Comparison of ENCODE assay signal across 19 cellular contexts in the genomic region with DNA sequence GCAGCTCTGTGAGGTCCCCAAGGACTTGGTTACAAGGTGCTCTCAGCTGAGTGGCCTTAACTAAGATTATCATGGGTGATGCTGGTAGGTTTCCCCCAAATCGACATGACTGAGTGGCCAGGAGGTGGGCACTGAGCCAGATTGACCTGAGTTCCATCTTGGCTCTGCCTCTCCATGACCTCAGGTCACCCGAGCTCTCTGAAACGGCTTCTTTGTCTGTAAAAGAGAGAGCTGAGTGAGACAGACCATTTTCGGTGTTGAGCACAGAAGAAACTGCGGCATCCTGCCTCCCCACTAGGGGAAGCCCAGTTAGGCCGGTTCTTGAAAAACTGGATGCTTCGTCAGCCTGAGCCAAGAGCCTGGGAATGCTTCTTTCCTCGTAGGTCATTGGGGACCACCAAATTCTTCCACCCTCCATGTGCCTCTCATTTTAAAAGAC. TPM values are rescaled to one million over a fixed set of nuclear protein-coding genes. Genes with fewer than 3 reads are reported as not detected.
DNase-seq lines count a peak whose midpoint lies in the region; ATAC-seq and TF ChIP-seq lines count a peak whose summit lies in the region.
"Had no signal": no experiment of that assay in that cellular context is flagged by ENCODE, and none has a peak within 500 bp of the region (broad histone marks: within the 10 kb centered on the region; RNA-seq: fewer than 3 reads in every experiment).

No MANE protein-coding gene starts in this region.

- TF ChIP-seq POLR2A in tibial nerve (IDR thresholded peaks at IDR 0.05), result no peak

- DNase-seq in ELF-1 (ENCODE audit: low read depth, low spot score) (peak; percentile 58), HFFc6 (no peak), epithelial cell of proximal tubule (ENCODE audit: low read depth) (no peak), neural crest cell (ENCODE audit: low read depth, low spot score) (no peak), SIG-M5 treated with dmso at 0.1 percent for 504 hours (lab: John Stamatoyannopoulos, UW; ENCODE audit: unreplicated experiment) (no peak), tibial nerve (ENCODE audit: low spot score in 2 of 2) (no peak)
- DNase-seq: activated CD4-positive, alpha-beta T cell treated with anti-CD3 and anti-CD28 coated beads for 36 hours; activated T-cell treated with anti-CD3 and anti-CD28 coated beads, Interleukin-2, amount 50 U/mL, for 48 hours; EL; foreskin fibroblast; NCI-H1694; NCI-H69; RPMI8226; stimulated activated CD4-positive, alpha-beta T cell treated with anti-CD3 and anti-CD28 coated beads, Interleukin-4, amount 100 ng/mL, for 4 hours; T-helper 17 cell had no signal

- H3K9me3 ChIP-seq in tibial nerve, result no peaks in the 10 kb centered on the region
- H3K9me3 ChIP-seq: vagina had no signal

- H3K27ac Mint-ChIP-seq in HFFc6 (no peak overlapping the region), neural crest cell (ENCODE audit: unreplicated experiment) (peak overlapping the region; percentile 60)
- H3K27ac Mint-ChIP-seq: activated CD4-positive, alpha-beta T cell treated with anti-CD3 and anti-CD28 coated beads for 36 hours had no signal

- no peak overlapping the region for H3K4me3 Mint-ChIP-seq in HFFc6
- no peak overlapping the region for H3K4me3 Mint-ChIP-seq in neural crest cell
- H3K4me3 Mint-ChIP-seq: activated CD4-positive, alpha-beta T cell treated with anti-CD3 and anti-CD28 coated beads for 36 hours; stimulated activated effector memory CD8-positive, alpha-beta T cell treated with anti-CD3 and anti-CD28 coated beads, Interleukin-12 subunit alpha, Interleukin-12 subunit beta, amount 100 ng/mL, for 72 hours; T-helper 17 cell had no signal

- ATAC-seq in GM21737 (IDR thresholded peaks at IDR 0.05; ENCODE audit: unreplicated experiment), result no peak
- ATAC-seq: activated CD4-positive, alpha-beta T cell treated with anti-CD3 and anti-CD28 coated beads for 36 hours; stimulated activated effector memory CD8-positive, alpha-beta T cell treated with anti-CD3 and anti-CD28 coated beads, Interleukin-12 subunit alpha, Interleukin-12 subunit beta, amount 100 ng/mL, for 72 hours; T-helper 17 cell had no signal

- 26 to 38% methylated on average over 8 of the region's 8 CpGs for WGBS in tibial nerve, 2 donors

- H3K36me3 Mint-ChIP-seq in HFFc6 (ENCODE audit: low read depth), result no peaks in the 10 kb centered on the region
- no peaks in the 10 kb centered on the region for H3K36me3 Mint-ChIP-seq in neural crest cell (ENCODE audit: low read depth)
- H3K36me3 Mint-ChIP-seq: stimulated activated effector memory CD8-positive, alpha-beta T cell treated with anti-CD3 and anti-CD28 coated beads, Interleukin-12 subunit alpha, Interleukin-12 subunit beta, amount 100 ng/mL, for 72 hours had no signal

- H3K27ac ChIP-seq in tibial nerve, result no peak overlapping the region
- H3K27ac ChIP-seq: C4-2B, vagina had no signal

- H3K27me3 Mint-ChIP-seq in HFFc6 (ENCODE audit: insufficient read depth), result peaks cover 2% of the 10 kb centered on the region
- peaks cover 5% of the 10 kb centered on the region for H3K27me3 Mint-ChIP-seq in neural crest cell (ENCODE audit: low read depth)

- H3K27me3 ChIP-seq in tibial nerve, result no peaks in the 10 kb centered on the region
- H3K27me3 ChIP-seq: vagina had no signal

- TF ChIP-seq CTCF in HFFc6 (IDR thresholded peaks at IDR 0.05) (peak; percentile 33; the same call in 1 of the 2 replicates), epithelial cell of proximal tubule (conservative IDR thresholded peaks at IDR 0.05; ENCODE audit: low read depth, low read length) (peak; percentile 36), neural crest cell (conservative IDR thresholded peaks at IDR 0.05) (peak; percentile 50), tibial nerve (IDR thresholded peaks at IDR 0.05) (peak in 2 of 5 experiments; percentile 9 to 33)

- no peak overlapping the region for H3K4me3 ChIP-seq in epithelial cell of proximal tubule (ENCODE audit: low read depth, low read length)
- no peak overlapping the region for H3K4me3 ChIP-seq in tibial nerve
- H3K4me3 ChIP-seq: vagina had no signal

- no peaks in the 10 kb centered on the region for H3K36me3 ChIP-seq in tibial nerve
- H3K36me3 ChIP-seq: vagina had no signal

- peaks cover 0 to 17% (median 0%) of the 10 kb centered on the region in 4 donors for H3K4me1 ChIP-seq in tibial nerve
- H3K4me1 ChIP-seq: vagina had no signal

- no peak for TF ChIP-seq EP300 in tibial nerve (IDR thresholded peaks at IDR 0.05)

- no peaks in the 10 kb centered on the region for H3K9me3 Mint-ChIP-seq in HFFc6
- no peaks in the 10 kb centered on the region for H3K9me3 Mint-ChIP-seq in neural crest cell
- H3K9me3 Mint-ChIP-seq: stimulated activated effector memory CD8-positive, alpha-beta T cell treated with anti-CD3 and anti-CD28 coated beads, Interleukin-12 subunit alpha, Interleukin-12 subunit beta, amount 100 ng/mL, for 72 hours had no signal

- H3K4me1 Mint-ChIP-seq in HFFc6 (ENCODE audit: low read depth) (peaks cover 42% of the 10 kb centered on the region), neural crest cell (peaks cover 11% of the 10 kb centered on the region)

RNA-seq across cellular contexts. Expression of a gene that starts 14.1 kb away (rescaled TPM):
- total RNA-seq in HFFc6 (2021; fragmentation: NEBNext Ultra II Directional; extraction: Animal tissue kit (Norgen Biotek cat#: 25700)), result 10 to 100 TPM; 44.4 to 51.8 (median 48.3) TPM
- 10.4 and 14.4 TPM in 2 replicates for total RNA-seq in epithelial cell of proximal tubule
- 57.3 and 58.7 TPM in 2 replicates for total RNA-seq in neural crest cell
- total RNA-seq in tibial nerve, result 100 to 1,000 TPM in 1 of 4 donors, 10 to 100 TPM in 3; 70.2 to 148 (median 85.9) TPM

RNA-seq across cellular contexts. Expression of a gene that starts 55.6 kb away (rescaled TPM):
- 10 to 100 TPM; 12.0 to 17.8 (median 12.6) TPM for total RNA-seq in HFFc6 (2021; fragmentation: NEBNext Ultra II Directional; extraction: Animal tissue kit (Norgen Biotek cat#: 25700))
- total RNA-seq in epithelial cell of proximal tubule, result 18.8 and 26.5 TPM in 2 replicates
- total RNA-seq in neural crest cell, result 32.0 and 34.0 TPM in 2 replicates
- 100 to 1,000 TPM in 1 of 4 donors, 10 to 100 TPM in 3; 57.6 to 123 (median 73.0) TPM for total RNA-seq in tibial nerve
